Comparison of ENCODE assay signal across 17 cellular contexts in genomic region chr2:145909175-145909574, GRCh38.
DNase-seq lines count a peak whose midpoint lies in the region; ATAC-seq, FAIRE-seq and TF ChIP-seq lines count a peak whose summit lies in the region.
"Had no signal": no experiment of that assay in that cellular context is flagged by ENCODE, and none has a peak within 500 bp of the region (broad histone marks: within the 10 kb centered on the region; RNA-seq: fewer than 3 reads in every experiment).

No MANE protein-coding gene starts in this region.

- peaks cover 5% of the 10 kb centered on the region; the same call in 1 of the 2 replicates for H3K36me3 ChIP-seq in PC-9 (ENCODE audit: low read depth)
- no peaks in the 10 kb centered on the region for H3K36me3 ChIP-seq in K562 (ENCODE audit: control insufficient read depth, insufficient read depth, low read length)
- H3K36me3 ChIP-seq: HAP-1 had no signal

- CTCF ChIA-PET in PC-9 (lab: Charles Lee) (interaction anchor here (0.7 kb wide), 1 partner anchor 8 kb away, joined by 3 read pairs; no protein-coding TSS in a partner anchor), K562 (lab: Yijun Ruan, JAX; ENCODE audit: low intra/inter-chr PET ratio) (no interaction called here)

- POLR2A ChIA-PET in PC-9 (lab: Charles Lee; ENCODE audit: unreplicated experiment) (interaction anchor here (0.7 kb wide), 1 partner anchor 1947 kb away, joined by 4 read pairs; no protein-coding TSS in a partner anchor), K562 (lab: Yijun Ruan, JAX) (no interaction called here)

- no peak for TF ChIP-seq EP300 in K562 (IDR thresholded peaks at IDR 0.05; ENCODE audit: low read length)

- H2AFZ ChIP-seq in PC-9 (no peak overlapping the region; the same call in 1 of the 2 replicates), K562 (ENCODE audit: low read depth, low read length) (peak overlapping the region; percentile 38; the same call in 1 of the 2 replicates)

- H3K9me2 ChIP-seq in PC-9 (ENCODE audit: insufficient read depth): no peaks in the 10 kb centered on the region

- peaks cover 13% of the 10 kb centered on the region; the same call in 1 of the 2 replicates for H3F3A ChIP-seq in PC-9 (ENCODE audit: insufficient read depth, low read depth)

- no peak for TF ChIP-seq POLR2A in K562 (conservative IDR thresholded peaks at IDR 0.05)

- BruUV-seq in PC-9 (replicated peaks; lab: Mats Ljungman, UMichigan): no TSS peak
- no TSS peak for BruUV-seq in K562 (replicated peaks; lab: Mats Ljungman, UMichigan)

- DNase-seq in NCI-H460 (ENCODE audit: extremely low read depth, low read depth): peak; percentile 75
- DNase-seq in PC-9: peak in 1 of 2 experiments; percentile 47
- no peak for DNase-seq in K562 (ENCODE audit: extremely low read depth in 1 of 4, low spot score in 3 of 4)
- DNase-seq in iris pigment epithelial cell (ENCODE audit: low read depth): peak; percentile 6
- no peak for DNase-seq in activated effector memory CD4-positive, alpha-beta T cell treated with Interleukin-2 at 50 U/mL for 16 hours
- no peak for DNase-seq in NCI-H1436 treated with DMSO at 0.1 percent for 48 hours (lab: John Stamatoyannopoulos, UW)
- DNase-seq: ACHN; C1 segment of cervical spinal cord; Calu3; CD4-positive, alpha-beta T cell; DMS 273 treated with DMSO at 0.1 percent for 48 hours had no signal

- WGBS in K562 (ENCODE audit: insufficient coverage, low coverage, missing lambda C conversion rate): 26% methylated on average over 2 of the region's 2 CpGs

- ATAC-seq in K562 (no peak), GM21381 (IDR thresholded peaks at IDR 0.05; ENCODE audit: unreplicated experiment) (no peak), GM21717 (IDR thresholded peaks at IDR 0.05; ENCODE audit: unreplicated experiment) (no peak)

- H3K4me3 ChIP-seq in PC-9: no peak overlapping the region
- H3K4me3 ChIP-seq in K562: no peak overlapping the region
- H3K4me3 ChIP-seq: HAP-1 had no signal

- no peak for TF ChIP-seq RAD21 in K562 (CRISPR knock-in tag; conservative IDR thresholded peaks at IDR 0.05 in 1 of 2, IDR thresholded peaks at IDR 0.05 in 1 of 2)

- intact Hi-C loops in PC-9 (cut with micrococcal nuclease; ENCODE audit: unreplicated experiment) (loop anchor here (5.0 kb wide), 1 partner anchor 147 kb away; no protein-coding TSS in a partner anchor), K562 (cut with micrococcal nuclease) (no loop called here)

- H3K27me3 ChIP-seq in PC-9 (ENCODE audit: insufficient read depth, low read depth) (no peaks in the 10 kb centered on the region), K562 (ENCODE audit: control insufficient read depth in 2 of 2, insufficient read depth in 2 of 2, low read length in 2 of 2) (no peaks in the 10 kb centered on the region)

- H3K27ac ChIP-seq in PC-9 (peak overlapping the region; percentile 26; the same call in 1 of the 2 replicates), K562 (ENCODE audit: extremely low read depth, low read depth, low read length) (no peak overlapping the region)

- H3K9me1 ChIP-seq in K562 (ENCODE audit: control insufficient read depth, insufficient read depth, low read length): no peaks in the 10 kb centered on the region

- H3K4me1 ChIP-seq in PC-9 (replicated peaks; ENCODE audit: insufficient read depth) (peaks cover 42% of the 10 kb centered on the region), K562 (replicated peaks in 1 of 2; ENCODE audit: control insufficient read depth in 2 of 2, insufficient read depth in 2 of 2, low read length in 2 of 2) (no peaks in the 10 kb centered on the region; a peak in 1 of 5 replicates)

- H4K20me1 ChIP-seq in PC-9 (ENCODE audit: insufficient read depth) (no peaks in the 10 kb centered on the region), K562 (replicated peaks; ENCODE audit: control insufficient read depth, insufficient read depth, low read length) (no peaks in the 10 kb centered on the region)

- H3K9me3 ChIP-seq in PC-9 (ENCODE audit: insufficient read depth, low read depth) (no peaks in the 10 kb centered on the region; the same call in 1 of the 2 replicates), K562 (replicated peaks; ENCODE audit: control insufficient read depth, insufficient read depth, low read depth, low read length) (no peaks in the 10 kb centered on the region)
- H3K9me3 ChIP-seq: HAP-1 had no signal

- H3K4me2 ChIP-seq in PC-9: peak overlapping the region; percentile 15
- no peak overlapping the region for H3K4me2 ChIP-seq in K562 (ENCODE audit: insufficient read depth, low read length)

- in situ Hi-C loops in K562 (cut with MboI): no loop called here

- no peak for FAIRE-seq in K562 (lab: Jason Lieb, UNC)
- FAIRE-seq: G401.6, GM12891, H1 had no signal

- no peak overlapping the region for H3K9ac ChIP-seq in K562 (ENCODE audit: insufficient read depth in 1 of 2, low read depth in 2 of 2, low read length in 2 of 2)

- no peak for TF ChIP-seq CTCF in PC-9 (conservative IDR thresholded peaks at IDR 0.05)
- TF ChIP-seq CTCF in K562 (IDR thresholded peaks at IDR 0.05 in 2 of 3, conservative IDR thresholded peaks at IDR 0.05 in 1 of 3; ENCODE audit: insufficient read depth in 2 of 3, low read depth in 1 of 3, low read length in 3 of 3): no peak

- H3K79me2 ChIP-seq in PC-9 (ENCODE audit: low read depth) (no peaks in the 10 kb centered on the region), K562 (ENCODE audit: control insufficient read depth, insufficient read depth, low read length) (no peaks in the 10 kb centered on the region)

TF ChIP-seq in K562, 482 proteins besides CTCF, POLR2A, EP300 and RAD21:
- no peak for TF ChIP-seq HMBOX1 (IDR thresholded peaks at IDR 0.05)
- TF ChIP-seq PRPF4 (IDR thresholded peaks at IDR 0.05; ENCODE audit: insufficient read depth, low read depth, low read length, poor library complexity, severe bottlenecking): no peak
- TF ChIP-seq MEIS2 (IDR thresholded peaks at IDR 0.05; ENCODE audit: partially characterized antibody): peak; percentile 17

Comparison
In these comparisons a context has a peak if more than half of its experiments do, and no peak if none do; other contexts are left out.
1. DNase-seq: peak in NCI-H460 (single experiment) and iris pigment epithelial cell (single experiment); none in K562 (0 of 4), activated effector memory CD4-positive, alpha-beta T cell treated with Interleukin-2 at 50 U/mL for 16 hours (single experiment) and NCI-H1436 treated with DMSO at 0.1 percent for 48 hours (single experiment).